8 cellular contexts compared by ENCODE assay signal in genomic region chr6:131909408-131910218, GRCh38. TPM values are rescaled to one million over a fixed set of nuclear protein-coding genes. Genes with fewer than 3 reads are reported as not detected.
DNase-seq lines count a peak whose midpoint lies in the region; ATAC-seq and TF ChIP-seq lines count a peak whose summit lies in the region.

No MANE protein-coding gene starts in this region.

- no peak overlapping the region for H3K27ac ChIP-seq in heart left ventricle

- H3K4me3 ChIP-seq in HAP-1 (no peak overlapping the region), heart left ventricle (no peak overlapping the region)

- no peaks in the 10 kb centered on the region for H3K36me3 Mint-ChIP-seq in activated naive CD4-positive, alpha-beta T cell treated with anti-CD3 and anti-CD28 coated beads, Interleukin-2, amount 50 U/mL, for 24 hours

- H3K9me3 ChIP-seq in HAP-1, result no peaks in the 10 kb centered on the region
- no peaks in the 10 kb centered on the region for H3K9me3 ChIP-seq in heart left ventricle

- H3K4me1 Mint-ChIP-seq in activated naive CD4-positive, alpha-beta T cell treated with anti-CD3 and anti-CD28 coated beads, Interleukin-2, amount 50 U/mL, for 24 hours, result peaks cover 6% of the 10 kb centered on the region

- ATAC-seq in heart left ventricle (peak in 1 of 4 donors; percentile 78), sciatic nerve (peak; percentile 83)

- H3K36me3 ChIP-seq in HAP-1 (replicated peaks) (no peaks in the 10 kb centered on the region), heart left ventricle (no peaks in the 10 kb centered on the region)

- no peaks in the 10 kb centered on the region for H3K9me3 Mint-ChIP-seq in activated naive CD4-positive, alpha-beta T cell treated with anti-CD3 and anti-CD28 coated beads, Interleukin-2, amount 50 U/mL, for 24 hours

- peak overlapping the region; percentile 38 for H3K27ac Mint-ChIP-seq in activated naive CD4-positive, alpha-beta T cell treated with anti-CD3 and anti-CD28 coated beads, Interleukin-2, amount 50 U/mL, for 24 hours

- peak; percentile 71 for TF ChIP-seq CTCF in GM12874 (IDR thresholded peaks at IDR 0.05; ENCODE audit: insufficient read depth, low read depth, low read length)
- TF ChIP-seq CTCF in heart left ventricle (IDR thresholded peaks at IDR 0.05), result peak; percentile 76 to 92 (median 87)

- H3K27me3 ChIP-seq in HAP-1 (ENCODE audit: low read depth) (peaks cover 16% of the 10 kb centered on the region), heart left ventricle (peaks cover 0 to 16% (median 0%) of the 10 kb centered on the region in 9 donors)

- in situ Hi-C loops in HAP-1 (cut with MboI; ENCODE audit: low sequenced_read_pairs), result loop anchor here (10.0 kb wide), 1 partner anchor 365 kb away; no protein-coding TSS in a partner anchor

- WGBS in heart left ventricle, 4 donors, result 64 to 69% (median 69%) methylated on average over 4 of the region's 4 CpGs

- intact Hi-C loops in heart left ventricle (cut with DNase I), result loop anchor here (1.0 to 10.0 kb wide), 8 partner anchors 122 to 1025 kb away; no protein-coding TSS in a partner anchor
- intact Hi-C loops in sciatic nerve (cut with DNase I), result loop anchor here (10.0 kb wide), 1 partner anchor 305 kb away; no protein-coding TSS in a partner anchor

- DNase-seq in HAP-1 (ENCODE audit: low spot score in 2 of 2), result peak; percentile 51 to 88
- DNase-seq in M059J (ENCODE audit: low read depth), result peak; percentile 82
- peak; percentile 33 for DNase-seq in SKM-1 treated with dmso at 0.1 percent for 144 hours (lab: John Stamatoyannopoulos, UW; ENCODE audit: unreplicated experiment)
- DNase-seq in heart left ventricle, result peak in 4 of 5 donors; percentile 49 to 58 (median 58)
- DNase-seq in sciatic nerve (ENCODE audit: low spot score), result peak; percentile 89
- DNase-seq in HuH-7.5 (ENCODE audit: low spot score), result no peak

- no peak overlapping the region for H3K4me3 Mint-ChIP-seq in activated naive CD4-positive, alpha-beta T cell treated with anti-CD3 and anti-CD28 coated beads, Interleukin-2, amount 50 U/mL, for 24 hours

- TF ChIP-seq POLR2A in heart left ventricle (IDR thresholded peaks at IDR 0.05), result no peak

- H3K4me1 ChIP-seq in HAP-1, result no peaks in the 10 kb centered on the region
- H3K4me1 ChIP-seq in heart left ventricle, result no peaks in the 10 kb centered on the region

- peaks cover 18% of the 10 kb centered on the region for H3K27me3 Mint-ChIP-seq in activated naive CD4-positive, alpha-beta T cell treated with anti-CD3 and anti-CD28 coated beads, Interleukin-2, amount 50 U/mL, for 24 hours

RNA-seq across cellular contexts. Expression of gene CCN2, which starts 41.6 kb away (rescaled TPM):
- 44.5 and 76.7 TPM in 2 replicates for total RNA-seq in M059J (2014; rRNA removed; shearing (Covaris generic))
- total RNA-seq in heart left ventricle (10 to 100 TPM in 8 of 9 donors, 1 to 10 TPM in 1; 8.4 to 90.7 (median 39.0) TPM), sciatic nerve (176 TPM)
- 10 to 100 TPM in 1 of 2 donors, 1 to 10 TPM in 1; 7.8 to 65.6 TPM for polyA plus RNA-seq in heart left ventricle
